ENCODE assay signal across 9 cellular contexts in genomic region chr6:3813150-3813780, GRCh38. TPM values are rescaled to one million over a fixed set of nuclear protein-coding genes. Genes with fewer than 3 reads are reported as not detected.
DNase-seq lines count a peak whose midpoint lies in the region; FAIRE-seq and TF ChIP-seq lines count a peak whose summit lies in the region.
"Had no signal": no experiment of that assay in that cellular context is flagged by ENCODE, and none has a peak within 500 bp of the region (broad histone marks: within the 10 kb centered on the region; RNA-seq: fewer than 3 reads in every experiment).

No MANE protein-coding gene starts in this region.

- peaks cover 17 to 24% (median 20%) of the 10 kb centered on the region in 3 donors for H3K4me1 ChIP-seq in skeletal muscle tissue (ENCODE audit: control insufficient read depth in 3 of 3, insufficient read depth in 3 of 3, low read length in 3 of 3)

- H3K27ac ChIP-seq in skeletal muscle tissue (ENCODE audit: low read depth, low read length) = peak overlapping the region; percentile 18
- H3K27ac ChIP-seq in coronary artery = no peak overlapping the region

- H3K27me3 ChIP-seq in skeletal muscle tissue (ENCODE audit: control insufficient read depth in 3 of 3, insufficient read depth in 3 of 3, low read length in 3 of 3) = no peaks in the 10 kb centered on the region

- FAIRE-seq in GM19239 (lab: Jason Lieb, UNC) = no peak

- peak overlapping the region in 1 of 3 donors; percentile 40 for H3K9ac ChIP-seq in skeletal muscle tissue (ENCODE audit: low read depth in 1 of 3, low read length in 3 of 3)

- no peaks in the 10 kb centered on the region for H3K9me3 ChIP-seq in skeletal muscle tissue (ENCODE audit: control insufficient read depth in 3 of 3, low read length in 3 of 3)

- DNase-seq in GM19239 (ENCODE audit: insufficient read length, low spot score) = peak; percentile 23
- DNase-seq in KG1 (lab: John Stamatoyannopoulos, UW) = peak; percentile 18
- peak; percentile 37 for DNase-seq in fibroblast of the aortic adventitia (ENCODE audit: low read depth)
- DNase-seq in ureter (ENCODE audit: low spot score) = no peak
- no peak for DNase-seq in coronary artery (ENCODE audit: low spot score)
- no peak for DNase-seq in NCI-H2029 (lab: John Stamatoyannopoulos, UW)
- DNase-seq: activated B cell treated with CpG ODN at 0.5 μM for 24 hours; stimulated activated CD4-positive, alpha-beta T cell treated with anti-CD3 and anti-CD28 coated beads, Interleukin-4, amount 100 ng/mL, for 1 hour had no signal

- no peaks in the 10 kb centered on the region for H3K36me3 ChIP-seq in skeletal muscle tissue (ENCODE audit: control insufficient read depth in 3 of 3, insufficient read depth in 3 of 3, low read length in 3 of 3)

- H3K4me3 ChIP-seq in fibroblast of the aortic adventitia (ENCODE audit: low read depth, low read length) = no peak overlapping the region
- H3K4me3 ChIP-seq in skeletal muscle tissue (ENCODE audit: low read length in 3 of 3) = peak overlapping the region in 1 of 3 donors; percentile 41
- no peak overlapping the region for H3K4me3 ChIP-seq in coronary artery

- TF ChIP-seq CTCF in fibroblast of the aortic adventitia (IDR thresholded peaks at IDR 0.05; ENCODE audit: insufficient read depth, low read length) (no peak), coronary artery (IDR thresholded peaks at IDR 0.05) (no peak)

RNA-seq across cellular contexts. Expression of gene FAM50B, which starts 35.9 kb away (rescaled TPM):
- 6.0 and 7.4 TPM in 2 replicates for total RNA-seq in fibroblast of the aortic adventitia (ENCODE audit: low replicate concordance)
- 12.0 TPM for total RNA-seq in skeletal muscle tissue
- 10.7 TPM for total RNA-seq in ureter

Comparison
In these comparisons a context has a peak if more than half of its experiments do, and no peak if none do; other contexts are left out.
1. DNase-seq: peak in GM19239 (single experiment), KG1 (single experiment) and fibroblast of the aortic adventitia (single experiment); none in ureter (single experiment), coronary artery (single experiment) and NCI-H2029 (single experiment).